Comparison of ENCODE assay signal across 23 cellular contexts in the genomic region with DNA sequence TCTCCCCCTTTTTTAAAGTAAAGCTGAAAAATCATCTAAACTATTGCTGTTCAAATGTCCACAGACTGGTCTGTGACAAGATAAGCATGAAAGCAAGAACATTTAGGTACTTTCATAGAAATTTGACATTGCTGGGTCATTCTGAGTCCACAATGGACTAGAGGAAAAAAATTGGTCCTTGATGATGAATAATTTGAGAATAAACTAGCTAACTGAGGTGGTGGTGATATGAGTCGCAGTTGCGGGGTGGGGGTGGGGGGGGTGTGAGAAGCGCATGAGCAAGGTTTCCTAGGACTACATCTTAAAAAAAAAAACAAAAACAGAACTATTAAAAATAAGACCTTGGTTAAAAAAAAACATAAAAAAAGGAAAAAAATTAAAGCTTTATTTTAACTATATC.
DNase-seq lines count a peak whose midpoint lies in the region; ATAC-seq, FAIRE-seq and TF ChIP-seq lines count a peak whose summit lies in the region.
"Had no signal": no experiment of that assay in that cellular context is flagged by ENCODE, and none has a peak within 500 bp of the region (broad histone marks: within the 10 kb centered on the region; RNA-seq: fewer than 3 reads in every experiment).

No MANE protein-coding gene starts in this region.

- DNase-seq in DMS53 (lab: John Stamatoyannopoulos, UW), result peak; percentile 7
- no peak for DNase-seq in DMS53 treated with DMSO at 0.1 percent for 48 hours (lab: John Stamatoyannopoulos, UW; ENCODE audit: unreplicated experiment)
- DNase-seq in A549 (ENCODE audit: low read depth in 1 of 2, low spot score in 1 of 2), result no peak
- DNase-seq in T-cell, result no peak
- no peak for DNase-seq in central memory CD8-positive, alpha-beta T cell (ENCODE audit: low spot score in 2 of 2)
- no peak for DNase-seq in erythroblast (lab: John Stamatoyannopoulos, UW)
- no peak for DNase-seq in NCI-H2081 treated with DMSO at 0.1 percent for 48 hours (lab: John Stamatoyannopoulos, UW)
- DNase-seq in COLO668 (lab: John Stamatoyannopoulos, UW; ENCODE audit: unreplicated experiment), result no peak
- DNase-seq: COR-L47; effector CD4-positive, alpha-beta T cell; GOT3; hypothalamus; islet precursor cell; lower lobe of right lung; NCI-H1092 treated with DMSO at 0.1 percent for 48 hours; NCI-H2029; Right ventricle myocardium superior; SW 1271 had no signal

- FAIRE-seq in A549 (lab: Jason Lieb, UNC), result no peak

- H3K27ac Mint-ChIP-seq in T-cell, result peak overlapping the region in 1 of 2 donors; percentile 55
- peak overlapping the region; percentile 55 for H3K27ac Mint-ChIP-seq in central memory CD8-positive, alpha-beta T cell (ENCODE audit: low read depth)
- H3K27ac Mint-ChIP-seq: brain, progenitor cell of endocrine pancreas had no signal

- H3K4me3 Mint-ChIP-seq in T-cell, result peak overlapping the region; percentile 25 to 50 (median 49)
- H3K4me3 Mint-ChIP-seq in central memory CD8-positive, alpha-beta T cell, result peak overlapping the region; percentile 54
- H3K4me3 Mint-ChIP-seq: brain had no signal

- H3K27ac ChIP-seq in A549, result no peak overlapping the region
- H3K27ac ChIP-seq: 22Rv1, gastroesophageal sphincter, lower lobe of right lung, thoracic aorta had no signal

- peaks cover 58 to 66% (median 60%) of the 10 kb centered on the region in 3 donors for H3K4me1 Mint-ChIP-seq in T-cell
- peaks cover 60% of the 10 kb centered on the region for H3K4me1 Mint-ChIP-seq in central memory CD8-positive, alpha-beta T cell
- H3K4me1 Mint-ChIP-seq: brain had no signal

- peaks cover 22% of the 10 kb centered on the region for H3K36me3 Mint-ChIP-seq in T-cell
- H3K36me3 Mint-ChIP-seq in central memory CD8-positive, alpha-beta T cell (ENCODE audit: insufficient read depth), result peaks cover 13% of the 10 kb centered on the region

- TF ChIP-seq POLR2A in A549 (IDR thresholded peaks at IDR 0.05; ENCODE audit: low read length) (no peak), erythroblast (IDR thresholded peaks at IDR 0.05; ENCODE audit: low read length) (no peak)

- ATAC-seq in A549 (no peak), T-cell (replicated peaks in 1 of 4) (no peak)
- ATAC-seq in central memory CD8-positive, alpha-beta T cell (replicated peaks; ENCODE audit: extremely low read depth, poor library complexity, severe bottlenecking), result no peak
- ATAC-seq: gastroesophageal sphincter, lower lobe of right lung had no signal

- H3K9me3 ChIP-seq in A549, result no peaks in the 10 kb centered on the region
- H3K9me3 ChIP-seq: gastroesophageal sphincter, lower lobe of right lung, thoracic aorta had no signal

- no peak for TF ChIP-seq EP300 in A549 (IDR thresholded peaks at IDR 0.05)

- POLR2A ChIA-PET in A549 (lab: Yijun Ruan, JAX) (interaction anchor here (0.7 to 0.8 kb wide), 2 partner anchors 12 to 22 kb away, joined by 4 read pairs; no protein-coding TSS in a partner anchor), T-cell (lab: Charles Lee) (interaction anchor here (0.6 to 0.9 kb wide), 6 partner anchors 17 to 517 kb away, joined by 3 to 11 read pairs (median 5); no protein-coding TSS in a partner anchor)

- no peak for TF ChIP-seq RAD21 in A549 (conservative IDR thresholded peaks at IDR 0.05 in 1 of 2, IDR thresholded peaks at IDR 0.05 in 1 of 2)

- no peak overlapping the region for H3K4me3 ChIP-seq in A549
- H3K4me3 ChIP-seq: gastroesophageal sphincter, lower lobe of right lung, thoracic aorta had no signal

- CTCF ChIA-PET in A549 (lab: Yijun Ruan, JAX), result interaction anchor here (1.1 to 1.6 kb wide), 3 partner anchors 57 to 395 kb away, joined by 3 to 6 read pairs (median 3); no protein-coding TSS in a partner anchor
- CTCF ChIA-PET in T-cell (lab: Charles Lee), result interaction anchor here in 1 of 2 donors (0.6 to 1.4 kb wide), 5 partner anchors 23 to 175 kb away, joined by 3 to 5 read pairs (median 3); no protein-coding TSS in a partner anchor

- no peak for TF ChIP-seq CTCF in A549 (IDR thresholded peaks at IDR 0.05)

- H3K4me2 ChIP-seq in A549, result peak overlapping the region; percentile 38

- no peaks in the 10 kb centered on the region for H3K9me3 Mint-ChIP-seq in T-cell
- no peaks in the 10 kb centered on the region for H3K9me3 Mint-ChIP-seq in central memory CD8-positive, alpha-beta T cell
- H3K9me3 Mint-ChIP-seq: brain had no signal

- no peaks in the 10 kb centered on the region for H3K27me3 Mint-ChIP-seq in T-cell
- H3K27me3 Mint-ChIP-seq in central memory CD8-positive, alpha-beta T cell, result no peaks in the 10 kb centered on the region
- H3K27me3 Mint-ChIP-seq: brain, progenitor cell of endocrine pancreas had no signal

- H3K4me1 ChIP-seq in A549, result peaks cover 13% of the 10 kb centered on the region
- H3K4me1 ChIP-seq: gastroesophageal sphincter, lower lobe of right lung had no signal

- 60% methylated on average over 2 of the region's 3 CpGs for WGBS in A549 (ENCODE audit: missing lambda C conversion rate)

TF ChIP-seq in A549, 52 proteins besides CTCF, POLR2A, EP300 and RAD21:
- TF ChIP-seq HES2 (IDR thresholded peaks at IDR 0.05), result no peak
- no peak for TF ChIP-seq TP53 (CRISPR knock-in tag; IDR thresholded peaks at IDR 0.05)
